9 cellular contexts compared by ENCODE assay signal in genomic region chr5:128538249-128539037, GRCh38. TPM values are rescaled to one million over a fixed set of nuclear protein-coding genes. Genes with fewer than 3 reads are reported as not detected.
DNase-seq lines count a peak whose midpoint lies in the region; ATAC-seq and TF ChIP-seq lines count a peak whose summit lies in the region.
"Had no signal": no experiment of that assay in that cellular context is flagged by ENCODE, and none has a peak within 500 bp of the region (broad histone marks: within the 10 kb centered on the region; RNA-seq: fewer than 3 reads in every experiment).

No MANE protein-coding gene starts in this region.

- DNase-seq in BE2C, result peak; percentile 8
- peak; percentile 93 to 96 for DNase-seq in Kasumi-1 (lab: John Stamatoyannopoulos, UW)
- DNase-seq in cardiac fibroblast (ENCODE audit: low read depth in 2 of 2), result peak; percentile 73 to 90
- peak; percentile 75 to 92 for DNase-seq in left lung
- DNase-seq in tibial artery, result peak; percentile 60 to 76
- DNase-seq in activated effector memory CD4-positive, alpha-beta T cell treated with anti-CD3 and anti-CD28 coated beads, Interleukin-2, amount 50 U/mL, for 16 hours, result no peak

- peak overlapping the region in 1 of 2 donors; percentile 48 for H3K27ac ChIP-seq in left lung
- peak overlapping the region in 1 of 2 donors; percentile 2 for H3K27ac ChIP-seq in tibial artery

- no peaks in the 10 kb centered on the region for H3K36me3 ChIP-seq in BE2C
- H3K36me3 ChIP-seq in left lung, result no peaks in the 10 kb centered on the region
- no peaks in the 10 kb centered on the region for H3K36me3 ChIP-seq in tibial artery

- H3K4me3 ChIP-seq in BE2C (ENCODE audit: low read depth, low read length), result no peak overlapping the region
- peak overlapping the region; percentile 72 to 81 for H3K4me3 ChIP-seq in cardiac fibroblast (replicated peaks in 1 of 2; ENCODE audit: low read depth in 2 of 2, low read length in 2 of 2)
- peak overlapping the region; percentile 38 to 56 for H3K4me3 ChIP-seq in left lung
- H3K4me3 ChIP-seq in tibial artery, result peak overlapping the region; percentile 44 to 60
- H3K4me3 ChIP-seq: GM12878 had no signal

- ATAC-seq in left lung (peak; percentile 80), GM21367 (IDR thresholded peaks at IDR 0.05; ENCODE audit: unreplicated experiment) (no peak), GM19467 (IDR thresholded peaks at IDR 0.05; ENCODE audit: unreplicated experiment) (no peak)
- ATAC-seq: GM12878 had no signal

- H3K4me1 ChIP-seq in BE2C (no peaks in the 10 kb centered on the region), left lung (peaks cover 12 to 25% of the 10 kb centered on the region in 2 donors), tibial artery (peaks cover 0 to 27% (median 20%) of the 10 kb centered on the region in 4 donors)

- no peaks in the 10 kb centered on the region for H3K9me3 ChIP-seq in BE2C
- H3K9me3 ChIP-seq in left lung, result peaks cover 0 to 6% of the 10 kb centered on the region in 2 donors
- no peaks in the 10 kb centered on the region for H3K9me3 ChIP-seq in tibial artery

- intact Hi-C loops in left lung (cut with DNase I), result no loop called here
- intact Hi-C loops in tibial artery (cut with DNase I; ENCODE audit: low total_unique reads), result no loop called here

- H3K27me3 ChIP-seq in BE2C (peaks cover 54% of the 10 kb centered on the region), left lung (peaks cover 38 to 56% of the 10 kb centered on the region in 2 donors), tibial artery (peaks cover 0 to 28% of the 10 kb centered on the region in 2 donors)

- TF ChIP-seq CTCF in BE2C (IDR thresholded peaks at IDR 0.05; ENCODE audit: low read depth, low read length) (no peak), cardiac fibroblast (IDR thresholded peaks at IDR 0.05; ENCODE audit: low read depth, low read length) (no peak), left lung (IDR thresholded peaks at IDR 0.05) (no peak), tibial artery (IDR thresholded peaks at IDR 0.05) (no peak)

RNA-seq across cellular contexts. Expression of gene FBN2, which starts 0.4 kb away (rescaled TPM):
- polyA plus RNA-seq in BE2C (2012; ENCODE audit: insufficient read depth, insufficient read length, low read depth), result not detected
- 1 to 10 TPM; 2.7 to 6.2 TPM for total RNA-seq in left lung
